Comparison of ENCODE assay signal across 24 cellular contexts in genomic region chr5:148459669-148460068, GRCh38.
DNase-seq lines count a peak whose midpoint lies in the region; ATAC-seq and TF ChIP-seq lines count a peak whose summit lies in the region.
"Had no signal": no experiment of that assay in that cellular context is flagged by ENCODE, and none has a peak within 500 bp of the region (broad histone marks: within the 10 kb centered on the region; RNA-seq: fewer than 3 reads in every experiment).

No MANE protein-coding gene starts in this region.

- DNase-seq in right atrium auricular region (ENCODE audit: low spot score), result no peak
- no peak for DNase-seq in heart right ventricle
- no peak for DNase-seq in activated naive CD8-positive, alpha-beta T cell treated with anti-CD3 and anti-CD28 coated beads for 36 hours
- DNase-seq in mesenchymal stem cell, result peak; percentile 32
- DNase-seq in activated CD8-positive, alpha-beta memory T cell treated with anti-CD3 and anti-CD28 coated beads, Interleukin-2, amount 10 ng/mL, durations not matched to agents 7 days and 5 days, result no peak
- no peak for DNase-seq in SKM-1 treated with dmso at 0.1 percent for 144 hours (lab: John Stamatoyannopoulos, UW; ENCODE audit: unreplicated experiment)
- DNase-seq: 8988T; ACHN; AML-193; BE2C; CD4-positive, alpha-beta T cell; CD8-positive, alpha-beta memory T cell; DMS 273 treated with DMSO at 0.1 percent for 48 hours; DMS79; EL; GDM1; H9 had no signal

- H3K36me3 Mint-ChIP-seq in activated naive CD8-positive, alpha-beta T cell treated with anti-CD3 and anti-CD28 coated beads for 36 hours, result no peaks in the 10 kb centered on the region
- no peaks in the 10 kb centered on the region for H3K36me3 Mint-ChIP-seq in activated CD8-positive, alpha-beta memory T cell treated with anti-CD3 and anti-CD28 coated beads, Interleukin-2, amount 10 ng/mL, durations not matched to agents 7 days and 5 days
- H3K36me3 Mint-ChIP-seq: CD14-positive monocyte; CD8-positive, alpha-beta memory T cell had no signal

- H3K9me3 ChIP-seq in right atrium auricular region (no peaks in the 10 kb centered on the region), heart right ventricle (peaks cover 0 to 7% (median 0%) of the 10 kb centered on the region in 11 donors), mesenchymal stem cell (ENCODE audit: control insufficient read depth, low read length) (no peaks in the 10 kb centered on the region)
- H3K9me3 ChIP-seq: A549; BE2C; BLaER1 treated with 17β-estradiol and CSF1 and Interleukin-3, amounts not matched to agents 10 nM and 100 nM had no signal

- H3K23ac ChIP-seq in mesenchymal stem cell (ENCODE audit: low read length in 2 of 2), result no peak overlapping the region

- no peak overlapping the region for H3K14ac ChIP-seq in mesenchymal stem cell (ENCODE audit: low read length in 2 of 2)

- no peaks in the 10 kb centered on the region for H3K9me3 Mint-ChIP-seq in activated naive CD8-positive, alpha-beta T cell treated with anti-CD3 and anti-CD28 coated beads for 36 hours
- H3K9me3 Mint-ChIP-seq in activated CD8-positive, alpha-beta memory T cell treated with anti-CD3 and anti-CD28 coated beads, Interleukin-2, amount 10 ng/mL, durations not matched to agents 7 days and 5 days (ENCODE audit: low read depth), result no peaks in the 10 kb centered on the region
- H3K9me3 Mint-ChIP-seq: CD14-positive monocyte; CD4-positive, alpha-beta T cell; CD8-positive, alpha-beta memory T cell; GM23338 had no signal

- no peak overlapping the region for H3K4ac ChIP-seq in mesenchymal stem cell (ENCODE audit: low read depth in 1 of 2, low read length in 2 of 2)

- no peaks in the 10 kb centered on the region for H3K79me1 ChIP-seq in mesenchymal stem cell (replicated peaks; ENCODE audit: low read length, poor library complexity, severe bottlenecking)

- intact Hi-C loops in heart right ventricle (cut with DNase I), result no loop called here

- peaks cover 37% of the 10 kb centered on the region for H3K27me3 Mint-ChIP-seq in activated naive CD8-positive, alpha-beta T cell treated with anti-CD3 and anti-CD28 coated beads for 36 hours
- H3K27me3 Mint-ChIP-seq in activated CD8-positive, alpha-beta memory T cell treated with anti-CD3 and anti-CD28 coated beads, Interleukin-2, amount 10 ng/mL, durations not matched to agents 7 days and 5 days, result peaks cover 21% of the 10 kb centered on the region

- TF ChIP-seq CTCF in right atrium auricular region (IDR thresholded peaks at IDR 0.05), result no peak
- TF ChIP-seq CTCF in heart right ventricle (IDR thresholded peaks at IDR 0.05), result no peak

- H2BK12ac ChIP-seq in mesenchymal stem cell (ENCODE audit: low read length in 2 of 2), result no peak overlapping the region

- H3K27me3 ChIP-seq in right atrium auricular region (no peaks in the 10 kb centered on the region), heart right ventricle (no peaks in the 10 kb centered on the region), mesenchymal stem cell (ENCODE audit: control insufficient read depth in 1 of 2, insufficient read depth in 1 of 2, low read length in 2 of 2) (no peaks in the 10 kb centered on the region)
- H3K27me3 ChIP-seq: BE2C; BLaER1 treated with 17β-estradiol and CSF1 and Interleukin-3, amounts not matched to agents 10 nM and 100 nM had no signal

- 84 to 94% methylated on average over 1 of the region's 1 CpG for WGBS in heart right ventricle, 2 donors
- 64% methylated on average over 1 of the region's 1 CpG for WGBS in mesenchymal stem cell

- H2BK120ac ChIP-seq in mesenchymal stem cell (ENCODE audit: low read depth, low read length), result no peak overlapping the region

- no peak overlapping the region for H3K18ac ChIP-seq in mesenchymal stem cell (ENCODE audit: low read depth in 1 of 2, low read length in 2 of 2)

- peaks cover 15% of the 10 kb centered on the region for H3K4me1 Mint-ChIP-seq in activated naive CD8-positive, alpha-beta T cell treated with anti-CD3 and anti-CD28 coated beads for 36 hours
- H3K4me1 Mint-ChIP-seq in activated CD8-positive, alpha-beta memory T cell treated with anti-CD3 and anti-CD28 coated beads, Interleukin-2, amount 10 ng/mL, durations not matched to agents 7 days and 5 days, result no peaks in the 10 kb centered on the region
- H3K4me1 Mint-ChIP-seq: CD14-positive monocyte; CD8-positive, alpha-beta memory T cell had no signal

- H3K36me3 ChIP-seq in right atrium auricular region, result no peaks in the 10 kb centered on the region
- no peaks in the 10 kb centered on the region for H3K36me3 ChIP-seq in heart right ventricle
- no peaks in the 10 kb centered on the region for H3K36me3 ChIP-seq in mesenchymal stem cell (ENCODE audit: control insufficient read depth in 1 of 2, insufficient read depth in 2 of 2, low read depth in 1 of 2, low read length in 2 of 2)
- H3K36me3 ChIP-seq: BE2C; BLaER1 treated with 17β-estradiol and CSF1 and Interleukin-3, amounts not matched to agents 10 nM and 100 nM had no signal

- ATAC-seq in heart right ventricle (no peak), GM21528 (IDR thresholded peaks at IDR 0.05; ENCODE audit: low FRiP score, unreplicated experiment) (no peak)
- ATAC-seq in activated CD8-positive, alpha-beta memory T cell treated with anti-CD3 and anti-CD28 coated beads, Interleukin-2, amount 10 ng/mL, durations not matched to agents 7 days and 5 days, result no peak
- ATAC-seq: A549, GM12878, GM23338, HCT116 had no signal

- H4K8ac ChIP-seq in mesenchymal stem cell (ENCODE audit: low read length), result no peak overlapping the region

- no peak overlapping the region for H2BK15ac ChIP-seq in mesenchymal stem cell (ENCODE audit: low read depth, poor library complexity, severe bottlenecking)

- peak overlapping the region; percentile 64 for H3K27ac Mint-ChIP-seq in activated naive CD8-positive, alpha-beta T cell treated with anti-CD3 and anti-CD28 coated beads for 36 hours
- H3K27ac Mint-ChIP-seq in activated CD8-positive, alpha-beta memory T cell treated with anti-CD3 and anti-CD28 coated beads, Interleukin-2, amount 10 ng/mL, durations not matched to agents 7 days and 5 days, result no peak overlapping the region
- H3K27ac Mint-ChIP-seq: CD14-positive monocyte; CD4-positive, alpha-beta T cell; CD8-positive, alpha-beta memory T cell; GM23338; H9 had no signal

- H4K91ac ChIP-seq in mesenchymal stem cell (ENCODE audit: low read length), result no peak overlapping the region

- H3K4me1 ChIP-seq in right atrium auricular region, result peaks cover 0 to 39% of the 10 kb centered on the region in 2 donors
- peaks cover 0 to 24% (median 8%) of the 10 kb centered on the region in 9 donors for H3K4me1 ChIP-seq in heart right ventricle
- H3K4me1 ChIP-seq in mesenchymal stem cell (ENCODE audit: control insufficient read depth, insufficient read depth, low read depth, low read length), result no peaks in the 10 kb centered on the region
- H3K4me1 ChIP-seq: A549; BE2C; BLaER1 treated with 17β-estradiol and CSF1 and Interleukin-3, amounts not matched to agents 10 nM and 100 nM had no signal

- no peak overlapping the region for H3K4me2 ChIP-seq in mesenchymal stem cell (ENCODE audit: low read length, poor library complexity, severe bottlenecking)
- H3K4me2 ChIP-seq: A549; BLaER1 treated with 17β-estradiol and CSF1 and Interleukin-3, amounts not matched to agents 10 nM and 100 nM; GM23338 had no signal

- no peak overlapping the region for H3K9ac ChIP-seq in mesenchymal stem cell (ENCODE audit: low read length)
- H3K9ac ChIP-seq: BLaER1 treated with 17β-estradiol and CSF1 and Interleukin-3, amounts not matched to agents 10 nM and 100 nM had no signal

- H2AFZ ChIP-seq in mesenchymal stem cell (ENCODE audit: low read depth, low read length), result no peak overlapping the region
- H2AFZ ChIP-seq: GM23338 had no signal

- H3K4me3 ChIP-seq in right atrium auricular region, result no peak overlapping the region
- H3K4me3 ChIP-seq in heart right ventricle, result no peak overlapping the region
- H3K4me3 ChIP-seq in mesenchymal stem cell (ENCODE audit: insufficient read depth in 1 of 2, low read depth in 1 of 2, low read length in 2 of 2), result no peak overlapping the region
- H3K4me3 ChIP-seq: A549; BLaER1 treated with 17β-estradiol and CSF1 and Interleukin-3, amounts not matched to agents 10 nM and 100 nM; GM12878; GM23338 had no signal

- CTCF ChIA-PET in activated CD8-positive, alpha-beta memory T cell treated with anti-CD3 and anti-CD28 coated beads, Interleukin-2, amount 10 ng/mL, durations not matched to agents 7 days and 5 days (lab: Charles Lee), result interaction anchor here (1.5 kb wide), 1 partner anchor 17 kb away, joined by 4 read pairs; no protein-coding TSS in a partner anchor

- no peak overlapping the region for H2AK5ac ChIP-seq in mesenchymal stem cell (ENCODE audit: low read length, severe bottlenecking)

- no peak overlapping the region for H2BK5ac ChIP-seq in mesenchymal stem cell (ENCODE audit: low read depth, low read length, poor library complexity, severe bottlenecking)

- H3K4me3 Mint-ChIP-seq in activated naive CD8-positive, alpha-beta T cell treated with anti-CD3 and anti-CD28 coated beads for 36 hours, result peak overlapping the region; percentile 44
- no peak overlapping the region for H3K4me3 Mint-ChIP-seq in activated CD8-positive, alpha-beta memory T cell treated with anti-CD3 and anti-CD28 coated beads, Interleukin-2, amount 10 ng/mL, durations not matched to agents 7 days and 5 days
- H3K4me3 Mint-ChIP-seq: CD14-positive monocyte; CD4-positive, alpha-beta T cell; CD8-positive, alpha-beta memory T cell; GM23338; H9 had no signal

- H3K27ac ChIP-seq in right atrium auricular region (peak overlapping the region; percentile 52 to 62), heart right ventricle (peak overlapping the region in 2 of 10 donors; percentile 19 to 28), mesenchymal stem cell (ENCODE audit: low read length, poor library complexity, severe bottlenecking) (no peak overlapping the region)
- H3K27ac ChIP-seq: A549; BLaER1 treated with 17β-estradiol and CSF1 and Interleukin-3, amounts not matched to agents 10 nM and 100 nM had no signal
